Comparison of ENCODE assay signal across 11 cellular contexts in genomic region chr4:340011-340410, GRCh38. TPM values are rescaled to one million over a fixed set of nuclear protein-coding genes. Genes with fewer than 3 reads are reported as not detected.
A peak's percentile ranks its signal among the peaks of the same experiment; 100 is the strongest.
DNase-seq lines count a peak whose midpoint lies in the region; TF ChIP-seq lines count a peak whose summit lies in the region.
"Had no signal": no experiment of that assay in that cellular context is flagged by ENCODE, and none has a peak within 500 bp of the region (broad histone marks: within the 10 kb centered on the region; RNA-seq: fewer than 3 reads in every experiment).

No MANE protein-coding gene starts in this region.

- peaks cover 74% of the 10 kb centered on the region for H3K36me3 Mint-ChIP-seq in activated CD4-positive, alpha-beta T cell treated with anti-CD3 and anti-CD28 coated beads, Interleukin-2, amount 10 ng/mL, durations not matched to agents 24 days and 14 days (ENCODE audit: low read depth)
- H3K36me3 Mint-ChIP-seq in activated CD4-positive, alpha-beta T cell treated with anti-CD3 and anti-CD28 coated beads, Interleukin-2, amount 10 ng/mL, durations not matched to agents 7 days and 5 days (ENCODE audit: low read depth), result peaks cover 79% of the 10 kb centered on the region
- H3K36me3 Mint-ChIP-seq in osteocyte (ENCODE audit: unreplicated experiment), result peaks cover 47% of the 10 kb centered on the region

- H3K4me3 ChIP-seq in epithelial cell of proximal tubule (ENCODE audit: low read depth, low read length), result no peak overlapping the region

- peaks cover 26% of the 10 kb centered on the region for H3K9me3 Mint-ChIP-seq in activated CD4-positive, alpha-beta T cell treated with anti-CD3 and anti-CD28 coated beads, Interleukin-2, amount 10 ng/mL, durations not matched to agents 24 days and 14 days
- peaks cover 52% of the 10 kb centered on the region for H3K9me3 Mint-ChIP-seq in activated CD4-positive, alpha-beta T cell treated with anti-CD3 and anti-CD28 coated beads, Interleukin-2, amount 10 ng/mL, durations not matched to agents 7 days and 5 days
- peaks cover 22% of the 10 kb centered on the region for H3K9me3 Mint-ChIP-seq in osteocyte (ENCODE audit: unreplicated experiment)

- H3K4me3 Mint-ChIP-seq in activated CD4-positive, alpha-beta T cell treated with anti-CD3 and anti-CD28 coated beads, Interleukin-2, amount 10 ng/mL, durations not matched to agents 24 days and 14 days, result no peak overlapping the region
- no peak overlapping the region for H3K4me3 Mint-ChIP-seq in activated CD4-positive, alpha-beta T cell treated with anti-CD3 and anti-CD28 coated beads, Interleukin-2, amount 10 ng/mL, durations not matched to agents 7 days and 5 days
- H3K4me3 Mint-ChIP-seq in osteocyte (ENCODE audit: unreplicated experiment), result no peak overlapping the region

- POLR2A ChIA-PET in activated CD4-positive, alpha-beta T cell treated with anti-CD3 and anti-CD28 coated beads, Interleukin-2, amount 10 ng/mL, durations not matched to agents 7 days and 5 days (lab: Charles Lee), result no interaction called here

- no peaks in the 10 kb centered on the region for H3K27me3 Mint-ChIP-seq in activated CD4-positive, alpha-beta T cell treated with anti-CD3 and anti-CD28 coated beads, Interleukin-2, amount 10 ng/mL, durations not matched to agents 24 days and 14 days
- H3K27me3 Mint-ChIP-seq in activated CD4-positive, alpha-beta T cell treated with anti-CD3 and anti-CD28 coated beads, Interleukin-2, amount 10 ng/mL, durations not matched to agents 7 days and 5 days, result no peaks in the 10 kb centered on the region
- H3K27me3 Mint-ChIP-seq in osteocyte (ENCODE audit: unreplicated experiment), result no peaks in the 10 kb centered on the region

- CTCF ChIA-PET in activated CD4-positive, alpha-beta T cell treated with anti-CD3 and anti-CD28 coated beads, Interleukin-2, amount 10 ng/mL, durations not matched to agents 7 days and 5 days (lab: Charles Lee), result no interaction called here

- peak; percentile 49 for DNase-seq in activated CD4-positive, alpha-beta T cell treated with anti-CD3 and anti-CD28 coated beads, Interleukin-2, amount 10 ng/mL, durations not matched to agents 24 days and 14 days
- no peak for DNase-seq in activated CD4-positive, alpha-beta T cell treated with anti-CD3 and anti-CD28 coated beads, Interleukin-2, amount 10 ng/mL, durations not matched to agents 7 days and 5 days
- peak; percentile 38 for DNase-seq in RKO (ENCODE audit: low spot score)
- DNase-seq in epithelial cell of proximal tubule (ENCODE audit: low read depth), result no peak
- no peak for DNase-seq in osteocyte (ENCODE audit: extremely low spot score, unreplicated experiment)
- DNase-seq in ureter (ENCODE audit: low spot score), result no peak
- DNase-seq in MV-4-11 (lab: John Stamatoyannopoulos, UW), result no peak
- DNase-seq in germinal center (ENCODE audit: low spot score), result no peak
- DNase-seq: activated gamma-delta T cell treated with Interleukin-2 at 50 U/mL for 16 hours, hypothalamus, RPMI8226 had no signal

- intact Hi-C loops in activated CD4-positive, alpha-beta T cell treated with anti-CD3 and anti-CD28 coated beads, Interleukin-2, amount 10 ng/mL, durations not matched to agents 24 days and 14 days (cut with micrococcal nuclease), result no loop called here

- H3K4me1 Mint-ChIP-seq in activated CD4-positive, alpha-beta T cell treated with anti-CD3 and anti-CD28 coated beads, Interleukin-2, amount 10 ng/mL, durations not matched to agents 24 days and 14 days, result peaks cover 14% of the 10 kb centered on the region
- H3K4me1 Mint-ChIP-seq in activated CD4-positive, alpha-beta T cell treated with anti-CD3 and anti-CD28 coated beads, Interleukin-2, amount 10 ng/mL, durations not matched to agents 7 days and 5 days, result peaks cover 33% of the 10 kb centered on the region
- H3K4me1 Mint-ChIP-seq in osteocyte (ENCODE audit: unreplicated experiment), result peaks cover 21% of the 10 kb centered on the region

- H3K27ac Mint-ChIP-seq in activated CD4-positive, alpha-beta T cell treated with anti-CD3 and anti-CD28 coated beads, Interleukin-2, amount 10 ng/mL, durations not matched to agents 24 days and 14 days, result no peak overlapping the region
- no peak overlapping the region for H3K27ac Mint-ChIP-seq in activated CD4-positive, alpha-beta T cell treated with anti-CD3 and anti-CD28 coated beads, Interleukin-2, amount 10 ng/mL, durations not matched to agents 7 days and 5 days
- H3K27ac Mint-ChIP-seq in osteocyte (ENCODE audit: unreplicated experiment), result no peak overlapping the region

- TF ChIP-seq CTCF in epithelial cell of proximal tubule (conservative IDR thresholded peaks at IDR 0.05; ENCODE audit: low read depth, low read length), result peak; percentile 20
- peak; percentile 14 for TF ChIP-seq CTCF in osteocyte (IDR thresholded peaks at IDR 0.05)

RNA-seq across cellular contexts. Expression of gene ZNF141, which starts 2.4 kb away (rescaled TPM):
- total RNA-seq in activated CD4-positive, alpha-beta T cell treated with anti-CD3 and anti-CD28 coated beads, Interleukin-2, amount 10 ng/mL, durations not matched to agents 24 days and 14 days, result 25.4 and 27.0 TPM in 2 replicates
- 10 to 100 TPM; 25.9 to 30.8 TPM for total RNA-seq in activated CD4-positive, alpha-beta T cell treated with anti-CD3 and anti-CD28 coated beads, Interleukin-2, amount 10 ng/mL, durations not matched to agents 7 days and 5 days
- total RNA-seq in epithelial cell of proximal tubule, result 4.6 and 5.2 TPM in 2 replicates
- 12.6 and 14.7 TPM in 2 replicates for total RNA-seq in osteocyte
- 38.7 TPM for total RNA-seq in ureter

RNA-seq across cellular contexts. Expression of gene ZNF732, which starts 34.7 kb away (rescaled TPM):
- total RNA-seq in activated CD4-positive, alpha-beta T cell treated with anti-CD3 and anti-CD28 coated beads, Interleukin-2, amount 10 ng/mL, durations not matched to agents 24 days and 14 days, result not detected in 2 replicates
- not detected for total RNA-seq in activated CD4-positive, alpha-beta T cell treated with anti-CD3 and anti-CD28 coated beads, Interleukin-2, amount 10 ng/mL, durations not matched to agents 7 days and 5 days
- total RNA-seq in epithelial cell of proximal tubule, result 2.4 and 2.8 TPM in 2 replicates
- 0.30 and 0.31 TPM in 2 replicates for total RNA-seq in osteocyte
- 0.44 TPM for total RNA-seq in ureter

Comparison
In these comparisons a context has a peak if more than half of its experiments do, and no peak if none do; other contexts are left out.
1. DNase-seq: peak in activated CD4-positive, alpha-beta T cell treated with anti-CD3 and anti-CD28 coated beads, Interleukin-2, amount 10 ng/mL, durations not matched to agents 24 days and 14 days (single experiment) and RKO (single experiment); none in activated CD4-positive, alpha-beta T cell treated with anti-CD3 and anti-CD28 coated beads, Interleukin-2, amount 10 ng/mL, durations not matched to agents 7 days and 5 days (single experiment), epithelial cell of proximal tubule (single experiment), osteocyte (single experiment), ureter (single experiment), MV-4-11 (single experiment) and germinal center (single experiment).